In genomic region chr18:2653467-2653866, GRCh38 we compare ENCODE assay signal across 1 cellular context.
A peak's percentile ranks its signal among the peaks of the same experiment; 100 is the strongest.
TF ChIP-seq lines count a peak whose summit lies in the region.

No MANE protein-coding gene starts in this region.

TF ChIP-seq in H1, 55 proteins besides CTCF, POLR2A, EP300 and RAD21 (continued from another document):
- TF ChIP-seq SRF (IDR thresholded peaks at IDR 0.05; ENCODE audit: low read depth, low read length), result no peak
- TF ChIP-seq RXRA (IDR thresholded peaks at IDR 0.05; ENCODE audit: insufficient read depth, low read depth, low read length), result no peak
- TF ChIP-seq YY1 (IDR thresholded peaks at IDR 0.05; ENCODE audit: low read depth, low read length), result peak; percentile 77; the same call in 1 of the 2 replicates
